ENCODE assay signal across 1 cellular context in genomic region chr3:18027161-18027939, GRCh38.
TF ChIP-seq lines count a peak whose summit lies in the region.

No MANE protein-coding gene starts in this region.

TF ChIP-seq in SK-N-SH treated with all-trans-retinoic acid at 6 μM for 48 hours, 23 proteins besides CTCF, POLR2A, EP300 and RAD21 (continued from another document):
- TF ChIP-seq PATZ1 (CRISPR knock-in tag; IDR thresholded peaks at IDR 0.05; ENCODE audit: borderline replicate concordance) = no peak
